Comparison of ENCODE assay signal across 24 cellular contexts in the genomic region with DNA sequence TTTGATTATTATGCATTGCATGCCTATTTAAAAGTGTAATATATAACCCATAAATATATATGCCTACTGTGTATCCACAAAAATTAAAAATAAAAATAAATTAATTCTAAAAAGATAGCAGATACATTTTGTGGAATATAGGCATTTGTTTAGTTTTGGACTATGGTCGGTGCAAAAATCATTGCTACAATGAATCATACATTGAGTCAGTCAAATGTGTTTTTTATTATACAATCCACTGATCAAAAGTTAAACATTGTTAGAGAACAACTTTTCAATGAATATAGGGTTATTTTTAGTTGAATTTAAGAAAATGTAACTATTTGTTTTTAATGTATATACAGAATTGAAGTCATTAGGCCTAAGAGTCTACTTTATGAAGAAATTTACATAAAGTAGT.
"Had no signal": no experiment of that assay in that cellular context is flagged by ENCODE, and none has a peak within 500 bp of the region (broad histone marks: within the 10 kb centered on the region; RNA-seq: fewer than 3 reads in every experiment).

No MANE protein-coding gene starts in this region.

- H3K4me3 ChIP-seq: coronary artery, esophagus squamous epithelium, gastrocnemius medialis, heart right ventricle, left lung, lower lobe of right lung, mucosa of descending colon had no signal

- FAIRE-seq: colon, endometrium, islet of Langerhans, keratinocyte had no signal

- DNase-seq: effector memory CD4-positive, alpha-beta T cell; erythroblast; esophagus squamous epithelium; foreskin melanocyte; gastrocnemius medialis; glutamatergic neuron; head of caudate nucleus; heart right ventricle; hippocampal formation; left cardiac atrium; left lung; left ventricle myocardium superior; lower lobe of right lung; mesenchymal stem cell; mucosa of descending colon; naive B cell; naive thymus-derived CD8-positive, alpha-beta T cell had no signal

- ATAC-seq: esophagus mucosa; gastrocnemius medialis; heart right ventricle; left cardiac atrium; left lung; left ventricle myocardium superior; lower lobe of right lung; mucosa of descending colon; naive thymus-derived CD8-positive, alpha-beta T cell had no signal

- H3K27ac ChIP-seq: coronary artery, epithelial cell of prostate, esophagus squamous epithelium, gastrocnemius medialis, heart right ventricle, left lung, lower lobe of right lung had no signal

- H3K9me3 ChIP-seq: esophagus squamous epithelium, gastrocnemius medialis, left lung, lower lobe of right lung, mucosa of descending colon had no signal

- H3K27me3 ChIP-seq: esophagus squamous epithelium, gastrocnemius medialis, heart right ventricle, left lung had no signal

- H3K4me1 ChIP-seq: esophagus squamous epithelium, gastrocnemius medialis, heart right ventricle, left lung, lower lobe of right lung had no signal

- H3K36me3 ChIP-seq: esophagus squamous epithelium, gastrocnemius medialis, heart right ventricle, left lung, lower lobe of right lung had no signal
